Comparison of ENCODE assay signal across 1 cellular context in the genomic region with DNA sequence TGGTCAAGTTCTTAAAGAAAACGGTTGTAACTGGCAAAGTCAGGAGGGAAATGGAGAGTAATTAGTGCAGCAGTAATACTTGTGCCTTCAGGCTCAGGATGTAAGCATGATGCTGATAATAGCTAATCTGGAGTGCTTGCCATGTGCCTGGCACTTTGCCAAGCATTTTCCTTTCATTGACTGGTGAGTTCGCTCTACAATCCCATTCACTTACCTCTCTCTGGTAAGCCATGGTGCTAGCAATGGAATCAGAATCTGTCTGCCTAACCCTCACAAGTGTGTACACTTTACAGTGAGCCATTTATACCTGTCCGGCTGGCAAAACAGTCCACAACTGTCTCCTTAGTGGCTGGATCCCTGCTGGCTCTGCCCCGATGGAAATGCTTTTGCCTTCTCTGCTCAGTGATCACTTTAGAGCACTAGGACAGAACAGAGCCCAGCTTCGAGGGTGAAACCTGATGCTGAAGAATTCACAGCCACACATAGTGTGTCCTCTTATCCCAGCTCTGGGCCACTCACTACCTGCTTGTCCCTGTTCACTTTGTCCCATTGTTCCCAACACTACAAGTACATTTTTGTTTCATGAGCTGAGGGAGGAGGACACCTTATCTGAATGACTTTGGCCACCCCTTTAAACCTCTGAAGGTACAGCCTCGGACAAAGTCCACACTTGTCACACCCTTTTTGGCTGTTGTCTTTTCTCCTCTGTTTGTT.
A peak's percentile ranks its signal among the peaks of the same experiment; 100 is the strongest.
TF ChIP-seq lines count a peak whose summit lies in the region.

No MANE protein-coding gene starts in this region.

TF ChIP-seq in HepG2, 621 proteins besides CTCF, POLR2A, EP300 and RAD21 (continued from another document and continues in another):
- TF ChIP-seq, protein P1, sequence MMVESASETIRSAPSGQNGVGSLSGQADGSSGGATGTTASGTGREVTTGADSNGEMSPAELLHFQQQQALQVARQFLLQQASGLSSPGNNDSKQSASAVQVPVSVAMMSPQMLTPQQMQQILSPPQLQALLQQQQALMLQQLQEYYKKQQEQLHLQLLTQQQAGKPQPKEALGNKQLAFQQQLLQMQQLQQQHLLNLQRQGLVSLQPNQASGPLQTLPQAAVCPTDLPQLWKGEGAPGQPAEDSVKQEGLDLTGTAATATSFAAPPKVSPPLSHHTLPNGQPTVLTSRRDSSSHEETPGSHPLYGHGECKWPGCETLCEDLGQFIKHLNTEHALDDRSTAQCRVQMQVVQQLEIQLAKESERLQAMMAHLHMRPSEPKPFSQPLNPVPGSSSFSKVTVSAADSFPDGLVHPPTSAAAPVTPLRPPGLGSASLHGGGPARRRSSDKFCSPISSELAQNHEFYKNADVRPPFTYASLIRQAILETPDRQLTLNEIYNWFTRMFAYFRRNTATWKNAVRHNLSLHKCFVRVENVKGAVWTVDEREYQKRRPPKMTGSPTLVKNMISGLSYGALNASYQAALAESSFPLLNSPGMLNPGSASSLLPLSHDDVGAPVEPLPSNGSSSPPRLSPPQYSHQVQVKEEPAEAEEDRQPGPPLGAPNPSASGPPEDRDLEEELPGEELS (CRISPR knock-in tag; IDR thresholded peaks at IDR 0.05), result peak; percentile 60; the same call in 1 of the 2 replicates
- TF ChIP-seq NCOA2 (CRISPR knock-in tag; IDR thresholded peaks at IDR 0.05) (peak; percentile 70), HMGA1 (CRISPR knock-in tag; conservative IDR thresholded peaks at IDR 0.05) (no peak), ZFP62 (CRISPR knock-in tag; IDR thresholded peaks at IDR 0.05) (no peak), ZFX (CRISPR knock-in tag; IDR thresholded peaks at IDR 0.05; ENCODE audit: low read depth) (no peak), ZNF879 (CRISPR knock-in tag; IDR thresholded peaks at IDR 0.05) (no peak), HOXA3 (CRISPR knock-in tag; IDR thresholded peaks at IDR 0.05) (peak; percentile 27; the same call in 1 of the 2 replicates), SPEN (CRISPR knock-in tag; IDR thresholded peaks at IDR 0.05; ENCODE audit: low read depth) (no peak), ZNF773 (CRISPR knock-in tag; IDR thresholded peaks at IDR 0.05; ENCODE audit: borderline replicate concordance) (no peak), POLR2AphosphoS5 (IDR thresholded peaks at IDR 0.05; ENCODE audit: low read depth, low read length) (no peak), POLR2G (IDR thresholded peaks at IDR 0.05; ENCODE audit: low read depth, low read length) (no peak), ZBTB3 (CRISPR knock-in tag; IDR thresholded peaks at IDR 0.05; ENCODE audit: borderline replicate concordance, low read depth) (no peak), BHLHE40 (IDR thresholded peaks at IDR 0.05; ENCODE audit: low read length) (no peak), FIP1L1 (IDR thresholded peaks at IDR 0.05; ENCODE audit: borderline replicate concordance, insufficient read depth, low read depth, low read length) (no peak), DNMT1 (CRISPR knock-in tag; IDR thresholded peaks at IDR 0.05) (no peak), ZNF557 (CRISPR knock-in tag; IDR thresholded peaks at IDR 0.05) (no peak), EZH2 (conservative IDR thresholded peaks at IDR 0.05; ENCODE audit: low read depth, low read length) (no peak), ZKSCAN5 (CRISPR knock-in tag; IDR thresholded peaks at IDR 0.05) (no peak), ZNF441 (CRISPR knock-in tag; IDR thresholded peaks at IDR 0.05; ENCODE audit: borderline replicate concordance) (no peak), SRSF1 (optimal IDR thresholded peaks at IDR 0.05; ENCODE audit: low read depth, low read length) (no peak), PHF8 (CRISPR knock-in tag; IDR thresholded peaks at IDR 0.05) (no peak), ISL2 (CRISPR knock-in tag; IDR thresholded peaks at IDR 0.05) (peak; percentile 45; the same call in 1 of the 2 replicates), ZNF432 (CRISPR knock-in tag; IDR thresholded peaks at IDR 0.05; ENCODE audit: borderline replicate concordance) (no peak), MAFG (CRISPR knock-in tag; IDR thresholded peaks at IDR 0.05) (no peak), FOXA1 (IDR thresholded peaks at IDR 0.05) (no peak), FOXA1 (CRISPR knock-in tag; IDR thresholded peaks at IDR 0.05) (0 out of 2 replicates have a peak, but pooled peaks have one; percentile 29), FOXP1 (IDR thresholded peaks at IDR 0.05) (no peak; the same call in 1 of the 2 replicates), FOXP1 (CRISPR knock-in tag; IDR thresholded peaks at IDR 0.05) (peak; percentile 47; the same call in 1 of the 2 replicates), SMAD3 (CRISPR knock-in tag; IDR thresholded peaks at IDR 0.05) (no peak), SP140L (CRISPR knock-in tag; IDR thresholded peaks at IDR 0.05; ENCODE audit: borderline replicate concordance) (no peak), SIX4 (CRISPR knock-in tag; IDR thresholded peaks at IDR 0.05) (peak; percentile 90), ZFP82 (CRISPR knock-in tag; IDR thresholded peaks at IDR 0.05; ENCODE audit: borderline replicate concordance) (no peak)
- TF ChIP-seq, protein P2, sequence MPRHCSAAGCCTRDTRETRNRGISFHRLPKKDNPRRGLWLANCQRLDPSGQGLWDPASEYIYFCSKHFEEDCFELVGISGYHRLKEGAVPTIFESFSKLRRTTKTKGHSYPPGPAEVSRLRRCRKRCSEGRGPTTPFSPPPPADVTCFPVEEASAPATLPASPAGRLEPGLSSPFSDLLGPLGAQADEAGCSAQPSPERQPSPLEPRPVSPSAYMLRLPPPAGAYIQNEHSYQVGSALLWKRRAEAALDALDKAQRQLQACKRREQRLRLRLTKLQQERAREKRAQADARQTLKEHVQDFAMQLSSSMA (CRISPR knock-in tag; IDR thresholded peaks at IDR 0.05), result no peak
- TF ChIP-seq, protein P3, sequence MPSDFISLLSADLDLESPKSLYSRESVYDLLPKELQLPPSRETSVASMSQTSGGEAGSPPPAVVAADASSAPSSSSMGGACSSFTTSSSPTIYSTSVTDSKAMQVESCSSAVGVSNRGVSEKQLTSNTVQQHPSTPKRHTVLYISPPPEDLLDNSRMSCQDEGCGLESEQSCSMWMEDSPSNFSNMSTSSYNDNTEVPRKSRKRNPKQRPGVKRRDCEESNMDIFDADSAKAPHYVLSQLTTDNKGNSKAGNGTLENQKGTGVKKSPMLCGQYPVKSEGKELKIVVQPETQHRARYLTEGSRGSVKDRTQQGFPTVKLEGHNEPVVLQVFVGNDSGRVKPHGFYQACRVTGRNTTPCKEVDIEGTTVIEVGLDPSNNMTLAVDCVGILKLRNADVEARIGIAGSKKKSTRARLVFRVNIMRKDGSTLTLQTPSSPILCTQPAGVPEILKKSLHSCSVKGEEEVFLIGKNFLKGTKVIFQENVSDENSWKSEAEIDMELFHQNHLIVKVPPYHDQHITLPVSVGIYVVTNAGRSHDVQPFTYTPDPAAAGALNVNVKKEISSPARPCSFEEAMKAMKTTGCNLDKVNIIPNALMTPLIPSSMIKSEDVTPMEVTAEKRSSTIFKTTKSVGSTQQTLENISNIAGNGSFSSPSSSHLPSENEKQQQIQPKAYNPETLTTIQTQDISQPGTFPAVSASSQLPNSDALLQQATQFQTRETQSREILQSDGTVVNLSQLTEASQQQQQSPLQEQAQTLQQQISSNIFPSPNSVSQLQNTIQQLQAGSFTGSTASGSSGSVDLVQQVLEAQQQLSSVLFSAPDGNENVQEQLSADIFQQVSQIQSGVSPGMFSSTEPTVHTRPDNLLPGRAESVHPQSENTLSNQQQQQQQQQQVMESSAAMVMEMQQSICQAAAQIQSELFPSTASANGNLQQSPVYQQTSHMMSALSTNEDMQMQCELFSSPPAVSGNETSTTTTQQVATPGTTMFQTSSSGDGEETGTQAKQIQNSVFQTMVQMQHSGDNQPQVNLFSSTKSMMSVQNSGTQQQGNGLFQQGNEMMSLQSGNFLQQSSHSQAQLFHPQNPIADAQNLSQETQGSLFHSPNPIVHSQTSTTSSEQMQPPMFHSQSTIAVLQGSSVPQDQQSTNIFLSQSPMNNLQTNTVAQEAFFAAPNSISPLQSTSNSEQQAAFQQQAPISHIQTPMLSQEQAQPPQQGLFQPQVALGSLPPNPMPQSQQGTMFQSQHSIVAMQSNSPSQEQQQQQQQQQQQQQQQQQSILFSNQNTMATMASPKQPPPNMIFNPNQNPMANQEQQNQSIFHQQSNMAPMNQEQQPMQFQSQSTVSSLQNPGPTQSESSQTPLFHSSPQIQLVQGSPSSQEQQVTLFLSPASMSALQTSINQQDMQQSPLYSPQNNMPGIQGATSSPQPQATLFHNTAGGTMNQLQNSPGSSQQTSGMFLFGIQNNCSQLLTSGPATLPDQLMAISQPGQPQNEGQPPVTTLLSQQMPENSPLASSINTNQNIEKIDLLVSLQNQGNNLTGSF (CRISPR knock-in tag; IDR thresholded peaks at IDR 0.05), result no peak
- TF ChIP-seq, protein P4, sequence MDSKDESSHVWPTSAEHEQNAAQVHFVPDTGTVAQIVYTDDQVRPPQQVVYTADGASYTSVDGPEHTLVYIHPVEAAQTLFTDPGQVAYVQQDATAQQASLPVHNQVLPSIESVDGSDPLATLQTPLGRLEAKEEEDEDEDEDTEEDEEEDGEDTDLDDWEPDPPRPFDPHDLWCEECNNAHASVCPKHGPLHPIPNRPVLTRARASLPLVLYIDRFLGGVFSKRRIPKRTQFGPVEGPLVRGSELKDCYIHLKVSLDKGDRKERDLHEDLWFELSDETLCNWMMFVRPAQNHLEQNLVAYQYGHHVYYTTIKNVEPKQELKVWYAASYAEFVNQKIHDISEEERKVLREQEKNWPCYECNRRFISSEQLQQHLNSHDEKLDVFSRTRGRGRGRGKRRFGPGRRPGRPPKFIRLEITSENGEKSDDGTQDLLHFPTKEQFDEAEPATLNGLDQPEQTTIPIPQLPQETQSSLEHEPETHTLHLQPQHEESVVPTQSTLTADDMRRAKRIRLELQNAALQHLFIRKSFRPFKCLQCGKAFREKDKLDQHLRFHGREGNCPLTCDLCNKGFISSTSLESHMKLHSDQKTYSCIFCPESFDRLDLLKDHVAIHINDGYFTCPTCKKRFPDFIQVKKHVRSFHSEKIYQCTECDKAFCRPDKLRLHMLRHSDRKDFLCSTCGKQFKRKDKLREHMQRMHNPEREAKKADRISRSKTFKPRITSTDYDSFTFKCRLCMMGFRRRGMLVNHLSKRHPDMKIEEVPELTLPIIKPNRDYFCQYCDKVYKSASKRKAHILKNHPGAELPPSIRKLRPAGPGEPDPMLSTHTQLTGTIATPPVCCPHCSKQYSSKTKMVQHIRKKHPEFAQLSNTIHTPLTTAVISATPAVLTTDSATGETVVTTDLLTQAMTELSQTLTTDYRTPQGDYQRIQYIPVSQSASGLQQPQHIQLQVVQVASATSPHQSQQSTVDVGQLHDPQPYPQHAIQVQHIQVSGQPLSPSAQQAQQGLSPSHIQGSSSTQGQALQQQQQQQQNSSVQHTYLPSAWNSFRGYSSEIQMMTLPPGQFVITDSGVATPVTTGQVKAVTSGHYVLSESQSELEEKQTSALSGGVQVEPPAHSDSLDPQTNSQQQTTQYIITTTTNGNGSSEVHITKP (CRISPR knock-in tag; IDR thresholded peaks at IDR 0.05; ENCODE audit: low read depth), result peak; percentile 80; the same call in 1 of the 2 replicates
- TF ChIP-seq, protein P5, sequence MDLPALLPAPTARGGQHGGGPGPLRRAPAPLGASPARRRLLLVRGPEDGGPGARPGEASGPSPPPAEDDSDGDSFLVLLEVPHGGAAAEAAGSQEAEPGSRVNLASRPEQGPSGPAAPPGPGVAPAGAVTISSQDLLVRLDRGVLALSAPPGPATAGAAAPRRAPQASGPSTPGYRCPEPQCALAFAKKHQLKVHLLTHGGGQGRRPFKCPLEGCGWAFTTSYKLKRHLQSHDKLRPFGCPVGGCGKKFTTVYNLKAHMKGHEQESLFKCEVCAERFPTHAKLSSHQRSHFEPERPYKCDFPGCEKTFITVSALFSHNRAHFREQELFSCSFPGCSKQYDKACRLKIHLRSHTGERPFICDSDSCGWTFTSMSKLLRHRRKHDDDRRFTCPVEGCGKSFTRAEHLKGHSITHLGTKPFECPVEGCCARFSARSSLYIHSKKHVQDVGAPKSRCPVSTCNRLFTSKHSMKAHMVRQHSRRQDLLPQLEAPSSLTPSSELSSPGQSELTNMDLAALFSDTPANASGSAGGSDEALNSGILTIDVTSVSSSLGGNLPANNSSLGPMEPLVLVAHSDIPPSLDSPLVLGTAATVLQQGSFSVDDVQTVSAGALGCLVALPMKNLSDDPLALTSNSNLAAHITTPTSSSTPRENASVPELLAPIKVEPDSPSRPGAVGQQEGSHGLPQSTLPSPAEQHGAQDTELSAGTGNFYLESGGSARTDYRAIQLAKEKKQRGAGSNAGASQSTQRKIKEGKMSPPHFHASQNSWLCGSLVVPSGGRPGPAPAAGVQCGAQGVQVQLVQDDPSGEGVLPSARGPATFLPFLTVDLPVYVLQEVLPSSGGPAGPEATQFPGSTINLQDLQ (CRISPR knock-in tag; IDR thresholded peaks at IDR 0.05), result no peak
- TF ChIP-seq, protein P6, sequence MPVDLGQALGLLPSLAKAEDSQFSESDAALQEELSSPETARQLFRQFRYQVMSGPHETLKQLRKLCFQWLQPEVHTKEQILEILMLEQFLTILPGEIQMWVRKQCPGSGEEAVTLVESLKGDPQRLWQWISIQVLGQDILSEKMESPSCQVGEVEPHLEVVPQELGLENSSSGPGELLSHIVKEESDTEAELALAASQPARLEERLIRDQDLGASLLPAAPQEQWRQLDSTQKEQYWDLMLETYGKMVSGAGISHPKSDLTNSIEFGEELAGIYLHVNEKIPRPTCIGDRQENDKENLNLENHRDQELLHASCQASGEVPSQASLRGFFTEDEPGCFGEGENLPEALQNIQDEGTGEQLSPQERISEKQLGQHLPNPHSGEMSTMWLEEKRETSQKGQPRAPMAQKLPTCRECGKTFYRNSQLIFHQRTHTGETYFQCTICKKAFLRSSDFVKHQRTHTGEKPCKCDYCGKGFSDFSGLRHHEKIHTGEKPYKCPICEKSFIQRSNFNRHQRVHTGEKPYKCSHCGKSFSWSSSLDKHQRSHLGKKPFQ (CRISPR knock-in tag; IDR thresholded peaks at IDR 0.05; ENCODE audit: insufficient replicate concordance), result no peak
- TF ChIP-seq, protein P7, sequence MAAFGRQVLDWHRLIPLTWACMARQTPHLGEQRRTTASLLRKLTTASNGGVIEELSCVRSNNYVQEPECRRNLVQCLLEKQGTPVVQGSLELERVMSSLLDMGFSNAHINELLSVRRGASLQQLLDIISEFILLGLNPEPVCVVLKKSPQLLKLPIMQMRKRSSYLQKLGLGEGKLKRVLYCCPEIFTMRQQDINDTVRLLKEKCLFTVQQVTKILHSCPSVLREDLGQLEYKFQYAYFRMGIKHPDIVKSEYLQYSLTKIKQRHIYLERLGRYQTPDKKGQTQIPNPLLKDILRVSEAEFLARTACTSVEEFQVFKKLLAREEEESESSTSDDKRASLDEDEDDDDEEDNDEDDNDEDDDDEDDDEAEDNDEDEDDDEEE (CRISPR knock-in tag; IDR thresholded peaks at IDR 0.05), result no peak
- TF ChIP-seq, protein P8, sequence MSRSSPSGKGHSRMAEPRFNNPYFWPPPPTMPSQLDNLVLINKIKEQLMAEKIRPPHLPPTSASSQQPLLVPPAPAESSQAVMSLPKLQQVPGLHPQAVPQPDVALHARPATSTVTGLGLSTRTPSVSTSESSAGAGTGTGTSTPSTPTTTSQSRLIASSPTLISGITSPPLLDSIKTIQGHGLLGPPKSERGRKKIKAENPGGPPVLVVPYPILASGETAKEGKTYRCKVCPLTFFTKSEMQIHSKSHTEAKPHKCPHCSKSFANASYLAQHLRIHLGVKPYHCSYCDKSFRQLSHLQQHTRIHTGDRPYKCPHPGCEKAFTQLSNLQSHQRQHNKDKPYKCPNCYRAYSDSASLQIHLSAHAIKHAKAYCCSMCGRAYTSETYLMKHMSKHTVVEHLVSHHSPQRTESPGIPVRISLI (CRISPR knock-in tag; IDR thresholded peaks at IDR 0.05; ENCODE audit: borderline replicate concordance), result no peak
- TF ChIP-seq, protein P9, sequence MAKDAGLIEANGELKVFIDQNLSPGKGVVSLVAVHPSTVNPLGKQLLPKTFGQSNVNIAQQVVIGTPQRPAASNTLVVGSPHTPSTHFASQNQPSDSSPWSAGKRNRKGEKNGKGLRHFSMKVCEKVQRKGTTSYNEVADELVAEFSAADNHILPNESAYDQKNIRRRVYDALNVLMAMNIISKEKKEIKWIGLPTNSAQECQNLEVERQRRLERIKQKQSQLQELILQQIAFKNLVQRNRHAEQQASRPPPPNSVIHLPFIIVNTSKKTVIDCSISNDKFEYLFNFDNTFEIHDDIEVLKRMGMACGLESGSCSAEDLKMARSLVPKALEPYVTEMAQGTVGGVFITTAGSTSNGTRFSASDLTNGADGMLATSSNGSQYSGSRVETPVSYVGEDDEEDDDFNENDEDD (CRISPR knock-in tag; IDR thresholded peaks at IDR 0.05; ENCODE audit: borderline replicate concordance), result no peak
